ENCODE assay signal across 8 cellular contexts in genomic region chr6:138403801-138404665, GRCh38. TPM values are rescaled to one million over a fixed set of nuclear protein-coding genes. Genes with fewer than 3 reads are reported as not detected.
DNase-seq lines count a peak whose midpoint lies in the region; ATAC-seq and FAIRE-seq lines count a peak whose summit lies in the region.

Gene HEBP2, plus strand, starts transcription at chr6:138404223. Its CDS starts 273 bp downstream, at chr6:138404496.

- H3K27me3 Mint-ChIP-seq in naive thymus-derived CD4-positive, alpha-beta T cell = peaks cover 0 to 22% (median 0%) of the 10 kb centered on the region in 5 donors
- no peaks in the 10 kb centered on the region for H3K27me3 Mint-ChIP-seq in stimulated activated memory B cell treated with anti-CD40 and anti-IgM and Interleukin-4, amounts not matched to agents 10 μg/mL and 1 μg/mL and 100 μg/mL, for 72 hours

- H3K9me3 Mint-ChIP-seq in naive thymus-derived CD4-positive, alpha-beta T cell = peaks cover 0 to 3% (median 0%) of the 10 kb centered on the region in 11 donors
- H3K9me3 Mint-ChIP-seq in stimulated activated memory B cell treated with anti-CD40 and anti-IgM and Interleukin-4, amounts not matched to agents 10 μg/mL and 1 μg/mL and 100 μg/mL, for 72 hours = no peaks in the 10 kb centered on the region

- H3K4me1 ChIP-seq in naive thymus-derived CD4-positive, alpha-beta T cell (ENCODE audit: control insufficient read depth in 2 of 2, insufficient read depth in 2 of 2, low read length in 2 of 2) = peaks cover 12 to 14% of the 10 kb centered on the region in 2 donors

- POLR2A ChIA-PET in naive thymus-derived CD4-positive, alpha-beta T cell (lab: Charles Lee) = interaction anchor here (0.6 to 3.3 kb wide), 6 partner anchors 13 to 969 kb away, joined by 3 to 18 read pairs (median 4); no protein-coding TSS in a partner anchor

- intact Hi-C loops in naive thymus-derived CD4-positive, alpha-beta T cell (cut with micrococcal nuclease) = loop anchor here (1.0 to 10.0 kb wide), 18 partner anchors 19 to 1582 kb away; partner anchors contain the start of genes CCDC28A (in 2 of the 2), PERP (in 2 of the 2), CITED2 (in 1 of the 2) and PEX7 (in 1 of the 2)

- FAIRE-seq in RCC 7860 (lab: Jason Lieb, UNC) = no peak

- peak; percentile 94 for DNase-seq in DMS79 (lab: John Stamatoyannopoulos, UW)
- peak; percentile 73 to 74 for DNase-seq in Kasumi-1 (lab: John Stamatoyannopoulos, UW)
- DNase-seq in RCC 7860 (ENCODE audit: low spot score) = peak; percentile 61
- DNase-seq in activated T-helper 1 cell treated with Interleukin-2 at 50 U/mL for 16 hours (ENCODE audit: low read depth) = peak; percentile 81
- DNase-seq in fibroblast of gingiva (ENCODE audit: low read depth) = peak; percentile 84
- DNase-seq in naive thymus-derived CD4-positive, alpha-beta T cell = peak; percentile 77 to 95 (median 90)

- CTCF ChIA-PET in naive thymus-derived CD4-positive, alpha-beta T cell (lab: Charles Lee) = interaction anchor here (0.6 to 1.6 kb wide), 7 partner anchors 30 to 675 kb away, joined by 3 to 6 read pairs (median 4); no protein-coding TSS in a partner anchor

- peak within 1 kb of the TSS; percentile 76 for H3K27ac ChIP-seq in naive thymus-derived CD4-positive, alpha-beta T cell (ENCODE audit: low read depth, low read length)

- H3K4me3 Mint-ChIP-seq in naive thymus-derived CD4-positive, alpha-beta T cell = peak within 1 kb of the TSS; percentile 78 to 93 (median 86)
- peak within 1 kb of the TSS; percentile 79 for H3K4me3 Mint-ChIP-seq in stimulated activated memory B cell treated with anti-CD40 and anti-IgM and Interleukin-4, amounts not matched to agents 10 μg/mL and 1 μg/mL and 100 μg/mL, for 72 hours

- peaks cover 6 to 18% (median 8%) of the 10 kb centered on the region in 5 donors for H3K36me3 Mint-ChIP-seq in naive thymus-derived CD4-positive, alpha-beta T cell
- peaks cover 19% of the 10 kb centered on the region for H3K36me3 Mint-ChIP-seq in stimulated activated memory B cell treated with anti-CD40 and anti-IgM and Interleukin-4, amounts not matched to agents 10 μg/mL and 1 μg/mL and 100 μg/mL, for 72 hours

- peak within 1 kb of the TSS; percentile 70 to 95 (median 89) for H3K27ac Mint-ChIP-seq in naive thymus-derived CD4-positive, alpha-beta T cell
- H3K27ac Mint-ChIP-seq in stimulated activated memory B cell treated with anti-CD40 and anti-IgM and Interleukin-4, amounts not matched to agents 10 μg/mL and 1 μg/mL and 100 μg/mL, for 72 hours = peak within 1 kb of the TSS; percentile 77

- ATAC-seq in GM21825 (IDR thresholded peaks at IDR 0.05; ENCODE audit: unreplicated experiment) = peak; percentile 94
- ATAC-seq in naive thymus-derived CD4-positive, alpha-beta T cell = peak; percentile 94
- ATAC-seq in stimulated activated memory B cell treated with anti-CD40 and anti-IgM and Interleukin-4, amounts not matched to agents 10 μg/mL and 1 μg/mL and 100 μg/mL, for 72 hours = peak; percentile 94

- peak within 1 kb of the TSS; percentile 98 for H3K4me3 ChIP-seq in naive thymus-derived CD4-positive, alpha-beta T cell (ENCODE audit: low read length)

- peaks cover 0 to 29% (median 4%) of the 10 kb centered on the region in 3 experiments for H3K36me3 ChIP-seq in naive thymus-derived CD4-positive, alpha-beta T cell (ENCODE audit: control insufficient read depth in 2 of 3, insufficient read depth in 3 of 3, low read length in 3 of 3)

- H3K4me1 Mint-ChIP-seq in naive thymus-derived CD4-positive, alpha-beta T cell = peaks cover 6 to 43% (median 32%) of the 10 kb centered on the region in 7 donors
- peaks cover 16% of the 10 kb centered on the region for H3K4me1 Mint-ChIP-seq in stimulated activated memory B cell treated with anti-CD40 and anti-IgM and Interleukin-4, amounts not matched to agents 10 μg/mL and 1 μg/mL and 100 μg/mL, for 72 hours

- no peaks in the 10 kb centered on the region for H3K9me3 ChIP-seq in naive thymus-derived CD4-positive, alpha-beta T cell (ENCODE audit: control insufficient read depth in 2 of 3, low read length in 3 of 3)

- no peaks in the 10 kb centered on the region for H3K27me3 ChIP-seq in naive thymus-derived CD4-positive, alpha-beta T cell (ENCODE audit: control insufficient read depth in 2 of 2, insufficient read depth in 2 of 2, low read length in 2 of 2)

RNA-seq across cellular contexts. Expression of gene HEBP2, which starts in this region (rescaled TPM):
- total RNA-seq in naive thymus-derived CD4-positive, alpha-beta T cell = 10 to 100 TPM; 24.9 to 50.7 (median 48.2) TPM
- 10 to 100 TPM; 33.8 to 41.0 TPM for polyA plus RNA-seq in naive thymus-derived CD4-positive, alpha-beta T cell

Comparison
In these comparisons a context has a peak if more than half of its experiments do, and no peak if none do; other contexts are left out.
1. Peak in every context shown above with its lines: DNase-seq, ATAC-seq, H3K4me3 ChIP-seq and H3K27ac ChIP-seq.